14 cellular contexts compared by ENCODE assay signal in the genomic region with DNA sequence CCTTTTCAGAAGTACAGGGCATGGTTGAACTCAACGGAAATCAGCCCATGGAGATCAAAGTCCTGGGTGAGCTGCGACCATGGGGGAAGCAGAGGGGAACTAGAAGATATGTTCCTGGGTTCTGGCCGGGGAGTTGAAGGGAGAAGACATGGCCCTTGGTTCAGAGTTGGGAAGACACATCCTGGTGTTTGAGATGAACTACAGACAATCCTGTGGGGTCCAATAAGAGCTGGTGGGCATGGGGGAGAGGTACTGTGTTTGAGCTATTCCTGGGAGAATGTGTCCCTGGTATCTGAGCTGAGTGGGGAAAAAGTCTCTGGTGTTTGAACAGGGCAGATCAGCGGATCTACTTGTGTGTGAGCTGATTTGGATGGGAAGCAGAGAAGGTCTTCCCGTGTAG.
"Had no signal": no experiment of that assay in that cellular context is flagged by ENCODE, and none has a peak within 500 bp of the region (broad histone marks: within the 10 kb centered on the region; RNA-seq: fewer than 3 reads in every experiment).

No MANE protein-coding gene starts in this region.

- H3K4me3 Mint-ChIP-seq: naive thymus-derived CD8-positive, alpha-beta T cell had no signal

- H3K4me3 ChIP-seq: colonic mucosa, lung had no signal

- H3K27me3 ChIP-seq: colonic mucosa had no signal

- ATAC-seq: left colon; naive thymus-derived CD8-positive, alpha-beta T cell had no signal

- H3K4me1 ChIP-seq: colonic mucosa had no signal

- H3K27me3 Mint-ChIP-seq: naive thymus-derived CD8-positive, alpha-beta T cell had no signal

- DNase-seq: activated CD4-positive, alpha-beta T cell treated with anti-CD3 and anti-CD28 coated beads for 1 hour; activated CD4-positive, alpha-beta T cell treated with anti-CD3 and anti-CD28 coated beads, Interleukin-2, amount 50 U/mL, for 48 hours; activated gamma-delta T cell treated with Interleukin-2 at 50 U/mL for 16 hours; activated T-cell treated with anti-CD3 and anti-CD28 coated beads, Interleukin-2, amount 50 U/mL, for 48 hours; colonic mucosa; effector CD4-positive, alpha-beta T cell; hypothalamus; left colon; naive thymus-derived CD8-positive, alpha-beta T cell; occipital lobe; stimulated activated CD4-positive, alpha-beta T cell treated with anti-CD3 and anti-CD28 coated beads, Interleukin-2, amount 100 ng/mL, for 48 hours; T1000; trophoblast cell had no signal

- H3K27ac ChIP-seq: colonic mucosa had no signal

- H3K9me3 Mint-ChIP-seq: naive thymus-derived CD8-positive, alpha-beta T cell had no signal

- H3K9me3 ChIP-seq: colonic mucosa had no signal
